Comparison of ENCODE assay signal across 15 cellular contexts in genomic region chr9:77043743-77044142, GRCh38. TPM values are rescaled to one million over a fixed set of nuclear protein-coding genes. Genes with fewer than 3 reads are reported as not detected.
"Had no signal": no experiment of that assay in that cellular context is flagged by ENCODE, and none has a peak within 500 bp of the region (broad histone marks: within the 10 kb centered on the region; RNA-seq: fewer than 3 reads in every experiment).

No MANE protein-coding gene starts in this region.

RNA-seq across cellular contexts. Expression of gene FOXB2, which starts 24.3 kb away (rescaled TPM):
- total RNA-seq: stomach, subcutaneous adipose tissue, suprapubic skin, temporal lobe, testis, thoracic aorta, thyroid gland, tibial nerve, transverse colon, upper lobe of left lung, upper lobe of right lung, ureter, urinary bladder, uterus, vagina had no signal
- polyA plus RNA-seq: stomach, urinary bladder had no signal
